Comparison of ENCODE assay signal across 28 cellular contexts in the genomic region with DNA sequence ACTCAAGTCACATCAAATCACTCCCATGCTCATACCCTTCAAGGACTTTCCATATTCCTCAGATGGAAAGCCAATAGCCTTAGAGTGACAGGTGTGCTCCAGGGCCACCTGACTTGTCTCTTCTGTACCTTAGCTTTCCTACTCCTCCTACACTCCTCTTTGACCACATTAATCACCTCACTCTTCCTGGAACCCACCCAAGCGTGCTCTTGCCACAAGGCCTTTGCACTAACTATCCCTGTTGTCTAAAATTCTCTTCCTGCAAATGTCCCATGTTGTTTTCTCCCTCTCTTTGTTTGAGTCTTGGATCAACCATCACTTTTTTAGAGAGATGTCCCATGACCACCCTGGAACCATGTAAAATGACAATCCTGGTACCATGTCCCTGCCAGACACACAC.
DNase-seq lines count a peak whose midpoint lies in the region; ATAC-seq and FAIRE-seq lines count a peak whose summit lies in the region.
"Had no signal": no experiment of that assay in that cellular context is flagged by ENCODE, and none has a peak within 500 bp of the region (broad histone marks: within the 10 kb centered on the region; RNA-seq: fewer than 3 reads in every experiment).

No MANE protein-coding gene starts in this region.

- no peak overlapping the region for H2BK15ac ChIP-seq in mesenchymal stem cell (ENCODE audit: low read depth, poor library complexity, severe bottlenecking)

- peaks cover 6% of the 10 kb centered on the region for H3K4me1 ChIP-seq in mesenchymal stem cell (ENCODE audit: control insufficient read depth, insufficient read depth, low read depth, low read length)
- H3K4me1 ChIP-seq: BE2C, BLaER1 had no signal

- no peak overlapping the region for H2AFZ ChIP-seq in mesenchymal stem cell (ENCODE audit: low read depth, low read length)

- peak; percentile 32 for FAIRE-seq in RCC 7860 (lab: Jason Lieb, UNC)
- peak; percentile 17 for FAIRE-seq in urothelium cell line (lab: Jason Lieb, UNC)
- FAIRE-seq: A204.1, GM12878, GM12892, GM18507 had no signal

- no peak overlapping the region for H2BK120ac ChIP-seq in mesenchymal stem cell (ENCODE audit: low read depth, low read length)

- H3K9ac ChIP-seq in mesenchymal stem cell (ENCODE audit: low read length): no peak overlapping the region
- H3K9ac ChIP-seq: BLaER1 had no signal

- H3K18ac ChIP-seq in mesenchymal stem cell (ENCODE audit: low read depth in 1 of 2, low read length in 2 of 2): no peak overlapping the region

- no peaks in the 10 kb centered on the region for H3K9me3 ChIP-seq in mesenchymal stem cell (ENCODE audit: control insufficient read depth, low read length)
- H3K9me3 ChIP-seq: BE2C had no signal

- intact Hi-C loops in head of caudate nucleus (cut with DNase I): no loop called here
- intact Hi-C loops in left ventricle myocardium superior (cut with micrococcal nuclease): no loop called here

- peak overlapping the region; percentile 84 for H3K27ac ChIP-seq in mesenchymal stem cell (ENCODE audit: low read length, poor library complexity, severe bottlenecking)
- H3K27ac ChIP-seq: BLaER1 had no signal

- no peak overlapping the region for H4K91ac ChIP-seq in mesenchymal stem cell (ENCODE audit: low read length)

- no peaks in the 10 kb centered on the region for H3K27me3 ChIP-seq in mesenchymal stem cell (ENCODE audit: control insufficient read depth in 1 of 2, insufficient read depth in 1 of 2, low read length in 2 of 2)
- H3K27me3 ChIP-seq: BE2C, BLaER1 had no signal

- H2BK5ac ChIP-seq in mesenchymal stem cell (ENCODE audit: low read depth, low read length, poor library complexity, severe bottlenecking): no peak overlapping the region

- 95% methylated on average over 1 of the region's 1 CpG for WGBS in mesenchymal stem cell

- no peak overlapping the region for H3K14ac ChIP-seq in mesenchymal stem cell (ENCODE audit: low read length in 2 of 2)

- no peak overlapping the region for H2BK12ac ChIP-seq in mesenchymal stem cell (ENCODE audit: low read length in 2 of 2)

- no peak overlapping the region for H3K23ac ChIP-seq in mesenchymal stem cell (ENCODE audit: low read length in 2 of 2)

- no peak overlapping the region for H3K4me3 ChIP-seq in mesenchymal stem cell (ENCODE audit: insufficient read depth in 1 of 2, low read depth in 1 of 2, low read length in 2 of 2)
- H3K4me3 ChIP-seq: BLaER1, GM12878 had no signal

- DNase-seq in RCC 7860 (ENCODE audit: low spot score) (peak; percentile 32), glomerular visceral epithelial cell (ENCODE audit: extremely low spot score) (peak; percentile 33), mesenchymal stem cell (no peak), urothelium cell line (ENCODE audit: low spot score) (no peak), head of caudate nucleus (no peak), left ventricle myocardium superior (no peak), Kasumi-1 (lab: John Stamatoyannopoulos, UW) (no peak), NAMALWA (ENCODE audit: low spot score) (no peak)
- DNase-seq: 8988T; ACHN; BE2C; C1 segment of cervical spinal cord; CD4-positive, alpha-beta memory T cell; CD4-positive, CD25-positive, alpha-beta regulatory T cell; CD8-positive, alpha-beta memory T cell; COR-L47; DMS 273 treated with DMSO at 0.1 percent for 48 hours; DMS153; DMS53; DMS79; DND-41; EL; GDM1 had no signal

- H3K79me1 ChIP-seq in mesenchymal stem cell (replicated peaks; ENCODE audit: low read length, poor library complexity, severe bottlenecking): no peaks in the 10 kb centered on the region

- no peaks in the 10 kb centered on the region for H3K36me3 ChIP-seq in mesenchymal stem cell (ENCODE audit: control insufficient read depth in 1 of 2, insufficient read depth in 2 of 2, low read depth in 1 of 2, low read length in 2 of 2)
- H3K36me3 ChIP-seq: BE2C, BLaER1 had no signal

- no peak overlapping the region for H4K8ac ChIP-seq in mesenchymal stem cell (ENCODE audit: low read length)

- H3K4me2 ChIP-seq in mesenchymal stem cell (ENCODE audit: low read length, poor library complexity, severe bottlenecking): no peak overlapping the region
- H3K4me2 ChIP-seq: BLaER1 had no signal

- no peak overlapping the region for H3K4ac ChIP-seq in mesenchymal stem cell (ENCODE audit: low read depth in 1 of 2, low read length in 2 of 2)

- ATAC-seq in left ventricle myocardium superior: no peak
- ATAC-seq: GM12878 had no signal

- H2AK5ac ChIP-seq in mesenchymal stem cell (ENCODE audit: low read length, severe bottlenecking): peak overlapping the region; percentile 11

Comparison
In these comparisons a context has a peak if more than half of its experiments do, and no peak if none do; other contexts are left out.
1. DNase-seq: peak in RCC 7860 (single experiment) and glomerular visceral epithelial cell (single experiment); none in mesenchymal stem cell (single experiment), urothelium cell line (single experiment), head of caudate nucleus (0 of 42), left ventricle myocardium superior (single experiment), Kasumi-1 (0 of 2) and NAMALWA (single experiment).